1 cellular context compared by ENCODE assay signal in the genomic region with DNA sequence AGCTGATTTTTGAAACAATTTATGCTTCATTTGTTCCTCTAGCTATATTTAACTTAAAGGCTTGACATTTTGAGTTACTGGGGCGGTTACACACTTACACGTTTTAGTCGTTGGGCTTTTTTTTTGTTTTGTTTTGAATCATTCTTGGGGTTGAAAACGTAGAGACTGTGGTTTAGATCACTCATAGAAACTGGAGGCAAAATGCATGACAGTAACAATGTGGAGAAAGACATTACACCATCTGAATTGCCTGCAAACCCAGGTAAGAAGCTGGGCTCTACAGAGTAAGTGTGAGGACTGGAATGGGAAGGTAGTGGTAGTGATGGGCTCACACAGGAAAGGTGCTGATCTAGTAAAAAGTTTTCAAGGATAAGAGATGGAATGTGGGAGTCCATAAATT.
TF ChIP-seq lines count a peak whose summit lies in the region.

A gene with protein sequence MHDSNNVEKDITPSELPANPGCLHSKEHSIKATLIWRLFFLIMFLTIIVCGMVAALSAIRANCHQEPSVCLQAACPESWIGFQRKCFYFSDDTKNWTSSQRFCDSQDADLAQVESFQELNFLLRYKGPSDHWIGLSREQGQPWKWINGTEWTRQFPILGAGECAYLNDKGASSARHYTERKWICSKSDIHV (plus strand): TSS at position 180 of the 400 bp plus-strand sequence. CDS start 22 bp downstream, at position 202.

TF ChIP-seq in HepG2, 621 proteins besides CTCF, POLR2A, EP300 and RAD21 (continued from another document):
- TF ChIP-seq GMEB1 (CRISPR knock-in tag; IDR thresholded peaks at IDR 0.05; ENCODE audit: borderline replicate concordance) (no peak), AGO2 (optimal IDR thresholded peaks at IDR 0.05; ENCODE audit: low read depth, low read length) (no peak), FLYWCH1 (CRISPR knock-in tag; IDR thresholded peaks at IDR 0.05) (no peak), NCOA1 (CRISPR knock-in tag; IDR thresholded peaks at IDR 0.05) (no peak), ZNF335 (CRISPR knock-in tag; IDR thresholded peaks at IDR 0.05) (no peak), ZNF674 (CRISPR knock-in tag; IDR thresholded peaks at IDR 0.05; ENCODE audit: low read depth) (no peak), ZNF274 (CRISPR knock-in tag; IDR thresholded peaks at IDR 0.05) (no peak), ERF (CRISPR knock-in tag; IDR thresholded peaks at IDR 0.05) (no peak), ZNF773 (CRISPR knock-in tag; IDR thresholded peaks at IDR 0.05; ENCODE audit: borderline replicate concordance) (no peak)
- TF ChIP-seq, protein P1, sequence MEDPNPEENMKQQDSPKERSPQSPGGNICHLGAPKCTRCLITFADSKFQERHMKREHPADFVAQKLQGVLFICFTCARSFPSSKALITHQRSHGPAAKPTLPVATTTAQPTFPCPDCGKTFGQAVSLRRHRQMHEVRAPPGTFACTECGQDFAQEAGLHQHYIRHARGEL (CRISPR knock-in tag; IDR thresholded peaks at IDR 0.05), result no peak
- TF ChIP-seq, protein P2, sequence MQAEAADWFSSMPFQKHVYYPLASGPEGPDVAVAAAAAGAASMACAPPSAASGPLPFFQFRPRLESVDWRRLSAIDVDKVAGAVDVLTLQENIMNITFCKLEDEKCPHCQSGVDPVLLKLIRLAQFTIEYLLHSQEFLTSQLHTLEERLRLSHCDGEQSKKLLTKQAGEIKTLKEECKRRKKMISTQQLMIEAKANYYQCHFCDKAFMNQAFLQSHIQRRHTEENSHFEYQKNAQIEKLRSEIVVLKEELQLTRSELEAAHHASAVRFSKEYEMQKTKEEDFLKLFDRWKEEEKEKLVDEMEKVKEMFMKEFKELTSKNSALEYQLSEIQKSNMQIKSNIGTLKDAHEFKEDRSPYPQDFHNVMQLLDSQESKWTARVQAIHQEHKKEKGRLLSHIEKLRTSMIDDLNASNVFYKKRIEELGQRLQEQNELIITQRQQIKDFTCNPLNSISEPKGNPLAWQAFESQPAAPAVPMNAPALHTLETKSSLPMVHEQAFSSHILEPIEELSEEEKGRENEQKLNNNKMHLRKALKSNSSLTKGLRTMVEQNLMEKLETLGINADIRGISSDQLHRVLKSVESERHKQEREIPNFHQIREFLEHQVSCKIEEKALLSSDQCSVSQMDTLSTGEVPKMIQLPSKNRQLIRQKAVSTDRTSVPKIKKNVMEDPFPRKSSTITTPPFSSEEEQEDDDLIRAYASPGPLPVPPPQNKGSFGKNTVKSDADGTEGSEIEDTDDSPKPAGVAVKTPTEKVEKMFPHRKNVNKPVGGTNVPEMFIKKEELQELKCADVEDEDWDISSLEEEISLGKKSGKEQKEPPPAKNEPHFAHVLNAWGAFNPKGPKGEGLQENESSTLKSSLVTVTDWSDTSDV (CRISPR knock-in tag; IDR thresholded peaks at IDR 0.05), result no peak
- TF ChIP-seq, protein P3, sequence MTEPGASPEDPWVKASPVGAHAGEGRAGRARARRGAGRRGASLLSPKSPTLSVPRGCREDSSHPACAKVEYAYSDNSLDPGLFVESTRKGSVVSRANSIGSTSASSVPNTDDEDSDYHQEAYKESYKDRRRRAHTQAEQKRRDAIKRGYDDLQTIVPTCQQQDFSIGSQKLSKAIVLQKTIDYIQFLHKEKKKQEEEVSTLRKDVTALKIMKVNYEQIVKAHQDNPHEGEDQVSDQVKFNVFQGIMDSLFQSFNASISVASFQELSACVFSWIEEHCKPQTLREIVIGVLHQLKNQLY (CRISPR knock-in tag; IDR thresholded peaks at IDR 0.05), result no peak
- TF ChIP-seq, protein P4, sequence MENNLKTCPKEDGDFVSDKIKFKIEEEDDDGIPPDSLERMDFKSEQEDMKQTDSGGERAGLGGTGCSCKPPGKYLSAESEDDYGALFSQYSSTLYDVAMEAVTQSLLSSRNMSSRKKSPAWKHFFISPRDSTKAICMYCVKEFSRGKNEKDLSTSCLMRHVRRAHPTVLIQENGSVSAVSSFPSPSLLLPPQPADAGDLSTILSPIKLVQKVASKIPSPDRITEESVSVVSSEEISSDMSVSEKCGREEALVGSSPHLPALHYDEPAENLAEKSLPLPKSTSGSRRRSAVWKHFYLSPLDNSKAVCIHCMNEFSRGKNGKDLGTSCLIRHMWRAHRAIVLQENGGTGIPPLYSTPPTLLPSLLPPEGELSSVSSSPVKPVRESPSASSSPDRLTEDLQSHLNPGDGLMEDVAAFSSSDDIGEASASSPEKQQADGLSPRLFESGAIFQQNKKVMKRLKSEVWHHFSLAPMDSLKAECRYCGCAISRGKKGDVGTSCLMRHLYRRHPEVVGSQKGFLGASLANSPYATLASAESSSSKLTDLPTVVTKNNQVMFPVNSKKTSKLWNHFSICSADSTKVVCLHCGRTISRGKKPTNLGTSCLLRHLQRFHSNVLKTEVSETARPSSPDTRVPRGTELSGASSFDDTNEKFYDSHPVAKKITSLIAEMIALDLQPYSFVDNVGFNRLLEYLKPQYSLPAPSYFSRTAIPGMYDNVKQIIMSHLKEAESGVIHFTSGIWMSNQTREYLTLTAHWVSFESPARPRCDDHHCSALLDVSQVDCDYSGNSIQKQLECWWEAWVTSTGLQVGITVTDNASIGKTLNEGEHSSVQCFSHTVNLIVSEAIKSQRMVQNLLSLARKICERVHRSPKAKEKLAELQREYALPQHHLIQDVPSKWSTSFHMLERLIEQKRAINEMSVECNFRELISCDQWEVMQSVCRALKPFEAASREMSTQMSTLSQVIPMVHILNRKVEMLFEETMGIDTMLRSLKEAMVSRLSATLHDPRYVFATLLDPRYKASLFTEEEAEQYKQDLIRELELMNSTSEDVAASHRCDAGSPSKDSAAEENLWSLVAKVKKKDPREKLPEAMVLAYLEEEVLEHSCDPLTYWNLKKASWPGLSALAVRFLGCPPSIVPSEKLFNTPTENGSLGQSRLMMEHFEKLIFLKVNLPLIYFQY (CRISPR knock-in tag; IDR thresholded peaks at IDR 0.05; ENCODE audit: borderline replicate concordance), result no peak
